In genomic region chr20:53142225-53142624, GRCh38 we compare ENCODE assay signal across 19 cellular contexts.
A peak's percentile ranks its signal among the peaks of the same experiment; 100 is the strongest.
DNase-seq lines count a peak whose midpoint lies in the region; ATAC-seq and TF ChIP-seq lines count a peak whose summit lies in the region.
"Had no signal": no experiment of that assay in that cellular context is flagged by ENCODE, and none has a peak within 500 bp of the region (broad histone marks: within the 10 kb centered on the region; RNA-seq: fewer than 3 reads in every experiment).

No MANE protein-coding gene starts in this region.

- no peak overlapping the region for H2AFZ ChIP-seq in smooth muscle cell (ENCODE audit: low read depth)

- no peaks in the 10 kb centered on the region for H3K36me3 ChIP-seq in smooth muscle cell (ENCODE audit: low read depth)
- H3K36me3 ChIP-seq: ascending aorta, heart right ventricle, thoracic aorta had no signal

- no peak for ATAC-seq in T-helper 17 cell
- ATAC-seq in HG02759 (IDR thresholded peaks at IDR 0.05; ENCODE audit: unreplicated experiment), result no peak
- no peak for ATAC-seq in GM18505 (IDR thresholded peaks at IDR 0.05; ENCODE audit: unreplicated experiment)
- ATAC-seq: CD8-positive, alpha-beta T cell had no signal

- no peaks in the 10 kb centered on the region for H3F3A ChIP-seq in smooth muscle cell (ENCODE audit: low read depth)

- H3K9me3 ChIP-seq in T-helper 17 cell (ENCODE audit: control insufficient read depth, low read length, poor library complexity, severe bottlenecking) (no peaks in the 10 kb centered on the region), smooth muscle cell (replicated peaks; ENCODE audit: low read depth) (no peaks in the 10 kb centered on the region)
- H3K9me3 ChIP-seq: ascending aorta, heart right ventricle, thoracic aorta had no signal

- no peaks in the 10 kb centered on the region for H3K27me3 ChIP-seq in smooth muscle cell (ENCODE audit: low read depth)
- H3K27me3 ChIP-seq: ascending aorta had no signal

- TF ChIP-seq POLR2A in GM18505 (IDR thresholded peaks at IDR 0.05; ENCODE audit: borderline replicate concordance, extremely low read depth, insufficient read depth, insufficient read length), result no peak

- H3K4me3 Mint-ChIP-seq in activated naive CD4-positive, alpha-beta T cell treated with anti-CD3 and anti-CD28 coated beads, Interleukin-2, amount 50 U/mL, for 24 hours, result no peak overlapping the region
- no peak overlapping the region for H3K4me3 Mint-ChIP-seq in T-helper 17 cell
- H3K4me3 Mint-ChIP-seq: CD8-positive, alpha-beta T cell had no signal

- no peaks in the 10 kb centered on the region for H3K4me1 ChIP-seq in smooth muscle cell (ENCODE audit: low read depth)
- H3K4me1 ChIP-seq: ascending aorta had no signal

- TF ChIP-seq RAD21 in Ishikawa (IDR thresholded peaks at IDR 0.05; ENCODE audit: low read depth), result no peak

- H4K20me1 ChIP-seq in smooth muscle cell (ENCODE audit: low read depth), result no peaks in the 10 kb centered on the region

- peak overlapping the region; percentile 11 for H3K27ac ChIP-seq in smooth muscle cell (ENCODE audit: low read depth)
- H3K27ac ChIP-seq: ascending aorta, heart right ventricle, SK-N-MC, thoracic aorta had no signal

- H3K79me2 ChIP-seq in smooth muscle cell (ENCODE audit: low read depth), result no peaks in the 10 kb centered on the region

- H3K9ac ChIP-seq in smooth muscle cell (ENCODE audit: low read depth), result no peak overlapping the region

- WGBS in smooth muscle cell (ENCODE audit: low lambda C conversion rate), result 91% methylated on average over 4 of the region's 4 CpGs

- H3K9me3 Mint-ChIP-seq in activated naive CD4-positive, alpha-beta T cell treated with anti-CD3 and anti-CD28 coated beads, Interleukin-2, amount 50 U/mL, for 24 hours, result no peaks in the 10 kb centered on the region
- H3K9me3 Mint-ChIP-seq: CD8-positive, alpha-beta T cell had no signal

- no peaks in the 10 kb centered on the region for H3K27me3 Mint-ChIP-seq in activated naive CD4-positive, alpha-beta T cell treated with anti-CD3 and anti-CD28 coated beads, Interleukin-2, amount 50 U/mL, for 24 hours
- H3K27me3 Mint-ChIP-seq in T-helper 17 cell, result peaks cover 7% of the 10 kb centered on the region

- peak overlapping the region; percentile 82 for H3K27ac Mint-ChIP-seq in activated naive CD4-positive, alpha-beta T cell treated with anti-CD3 and anti-CD28 coated beads, Interleukin-2, amount 50 U/mL, for 24 hours
- peak overlapping the region; percentile 45 for H3K27ac Mint-ChIP-seq in T-helper 17 cell
- H3K27ac Mint-ChIP-seq: CD8-positive, alpha-beta T cell had no signal

- TF ChIP-seq EP300 in Ishikawa (IDR thresholded peaks at IDR 0.05; ENCODE audit: borderline replicate concordance), result no peak

- peaks cover 17% of the 10 kb centered on the region for H3K36me3 Mint-ChIP-seq in activated naive CD4-positive, alpha-beta T cell treated with anti-CD3 and anti-CD28 coated beads, Interleukin-2, amount 50 U/mL, for 24 hours
- H3K36me3 Mint-ChIP-seq in T-helper 17 cell (ENCODE audit: low read depth), result peaks cover 5% of the 10 kb centered on the region
- H3K36me3 Mint-ChIP-seq: CD8-positive, alpha-beta T cell had no signal

- TF ChIP-seq CTCF in smooth muscle cell (IDR thresholded peaks at IDR 0.05; ENCODE audit: borderline replicate concordance, insufficient read depth, poor library complexity, severe bottlenecking), result no peak

- peak overlapping the region; percentile 50 for H3K4me2 ChIP-seq in smooth muscle cell

- DNase-seq in activated naive CD4-positive, alpha-beta T cell (lab: John Stamatoyannopoulos, UW), result no peak
- no peak for DNase-seq in T-helper 17 cell
- DNase-seq in smooth muscle cell (lab: John Stamatoyannopoulos, UW; ENCODE audit: unreplicated experiment), result no peak
- DNase-seq in 8988T, result no peak
- DNase-seq: activated CD8-positive, alpha-beta memory T cell treated with anti-CD3 and anti-CD28 coated beads, Interleukin-2, amount 50 U/mL, for 48 hours; activated gamma-delta T cell; CD8-positive, alpha-beta T cell; effector memory CD4-positive, alpha-beta T cell; NCI-H1436; NCI-H748 treated with DMSO at 0.1 percent for 48 hours; T1000 had no signal

- no peak overlapping the region for H3K4me3 ChIP-seq in smooth muscle cell
- H3K4me3 ChIP-seq: ascending aorta, heart right ventricle, SK-N-MC, thoracic aorta had no signal

- H3K4me1 Mint-ChIP-seq in activated naive CD4-positive, alpha-beta T cell treated with anti-CD3 and anti-CD28 coated beads, Interleukin-2, amount 50 U/mL, for 24 hours, result peaks cover 78% of the 10 kb centered on the region
- H3K4me1 Mint-ChIP-seq in T-helper 17 cell, result peaks cover 23% of the 10 kb centered on the region

TF ChIP-seq in Ishikawa, 13 proteins besides CTCF, POLR2A, EP300 and RAD21:
- TF ChIP-seq EGR1 (IDR thresholded peaks at IDR 0.05) (no peak), USF1 (IDR thresholded peaks at IDR 0.05) (peak; percentile 54)
